In genomic region chr3:184552296-184552695, GRCh38 we compare ENCODE assay signal across 24 cellular contexts. TPM values are rescaled to one million over a fixed set of nuclear protein-coding genes. Genes with fewer than 3 reads are reported as not detected.
"Had no signal": no experiment of that assay in that cellular context is flagged by ENCODE, and none has a peak within 500 bp of the region (broad histone marks: within the 10 kb centered on the region; RNA-seq: fewer than 3 reads in every experiment).

No MANE protein-coding gene starts in this region.

- H3K4me1 ChIP-seq: left lung, parathyroid adenoma, prostate gland, testis had no signal

- H2AFZ ChIP-seq: neural progenitor cell, parathyroid adenoma had no signal

- ATAC-seq: left cardiac atrium; left lung; mucosa of descending colon; natural killer cell treated with Interleukin-12 subunit alpha and Interleukin-12 subunit beta and Interleukin-15 and Interleukin-18, amount 100 ng/mL, for 72 hours; sciatic nerve; stimulated activated memory B cell treated with anti-CD40 and anti-IgM and Interleukin-4, amounts not matched to agents 10 μg/mL and 1 μg/mL and 100 μg/mL, for 72 hours; stimulated activated naive CD8-positive, alpha-beta T cell treated with anti-CD3 and anti-CD28 coated beads, Interleukin-15, Interleukin-2, amounts not matched to agents 100 U/mL and 50 U/mL, for 24 hours had no signal

- H3K9ac ChIP-seq: neural progenitor cell, parathyroid adenoma had no signal

- H3K4me1 Mint-ChIP-seq: mesothelial cell of epicardium; naive B cell; stimulated activated memory B cell treated with anti-CD40 and anti-IgM and Interleukin-4, amounts not matched to agents 10 μg/mL and 1 μg/mL and 100 μg/mL, for 72 hours had no signal

- DNase-seq: cortex of kidney; left cardiac atrium; mesenchymal stem cell; mucosa of descending colon; naive B cell; stimulated activated CD4-positive, alpha-beta T cell treated with anti-CD3 and anti-CD28 coated beads, Interleukin-2, amount 100 ng/mL, for 24 hours; stimulated activated CD4-positive, alpha-beta T cell treated with anti-CD3 and anti-CD28 coated beads, Interleukin-4, amount 100 ng/mL, for 24 hours; stimulated activated naive CD8-positive, alpha-beta T cell treated with anti-CD3 and anti-CD28 coated beads, Interleukin-15, Interleukin-2, amounts not matched to agents 100 U/mL and 50 U/mL, for 24 hours; substantia nigra; testis; tibial artery had no signal

- H3K4me3 Mint-ChIP-seq: mesothelial cell of epicardium; naive B cell; natural killer cell treated with Interleukin-12 subunit alpha and Interleukin-12 subunit beta and Interleukin-15 and Interleukin-18, amount 100 ng/mL, for 72 hours; neural progenitor cell; stimulated activated memory B cell treated with anti-CD40 and anti-IgM and Interleukin-4, amounts not matched to agents 10 μg/mL and 1 μg/mL and 100 μg/mL, for 72 hours; type B pancreatic cell had no signal

- H3K9me3 Mint-ChIP-seq: mesothelial cell of epicardium; naive B cell; natural killer cell treated with Interleukin-12 subunit alpha and Interleukin-12 subunit beta and Interleukin-15 and Interleukin-18, amount 100 ng/mL, for 72 hours; neural progenitor cell; stimulated activated memory B cell treated with anti-CD40 and anti-IgM and Interleukin-4, amounts not matched to agents 10 μg/mL and 1 μg/mL and 100 μg/mL, for 72 hours; type B pancreatic cell had no signal

- H3K9me3 ChIP-seq: left lung, mucosa of descending colon, prostate gland, right atrium auricular region, testis, tibial artery had no signal

- H3K27ac ChIP-seq: left lung, neural progenitor cell, parathyroid adenoma, prostate gland, right atrium auricular region, testis, tibial artery had no signal

- H3K27me3 ChIP-seq: left lung, right atrium auricular region, testis had no signal

- H3K36me3 ChIP-seq: left lung, neural progenitor cell, prostate gland, right atrium auricular region, tibial artery had no signal

- H3K27ac Mint-ChIP-seq: mesothelial cell of epicardium; natural killer cell treated with Interleukin-12 subunit alpha and Interleukin-12 subunit beta and Interleukin-15 and Interleukin-18, amount 100 ng/mL, for 72 hours; neural progenitor cell; stimulated activated memory B cell treated with anti-CD40 and anti-IgM and Interleukin-4, amounts not matched to agents 10 μg/mL and 1 μg/mL and 100 μg/mL, for 72 hours; type B pancreatic cell had no signal

- H3K4me2 ChIP-seq: neural progenitor cell, smooth muscle cell had no signal

- H3K36me3 Mint-ChIP-seq: mesothelial cell of epicardium; natural killer cell treated with Interleukin-12 subunit alpha and Interleukin-12 subunit beta and Interleukin-15 and Interleukin-18, amount 100 ng/mL, for 72 hours; neural progenitor cell; stimulated activated memory B cell treated with anti-CD40 and anti-IgM and Interleukin-4, amounts not matched to agents 10 μg/mL and 1 μg/mL and 100 μg/mL, for 72 hours; type B pancreatic cell had no signal

- H3K79me2 ChIP-seq: parathyroid adenoma had no signal

- FAIRE-seq: frontal cortex, urothelium cell line had no signal

- H3K4me3 ChIP-seq: left lung, mucosa of descending colon, neural progenitor cell, prostate gland, right atrium auricular region, smooth muscle cell, testis, tibial artery had no signal

RNA-seq across cellular contexts. Expression of gene EPHB3, which starts 9.3 kb away (rescaled TPM):
- total RNA-seq: natural killer cell treated with Interleukin-12 subunit alpha and Interleukin-12 subunit beta and Interleukin-15 and Interleukin-18, amount 100 ng/mL, for 72 hours had no signal
